In genomic region chr10:31603245-31604087, GRCh38 we compare ENCODE assay signal across 8 cellular contexts.
DNase-seq lines count a peak whose midpoint lies in the region; ATAC-seq and TF ChIP-seq lines count a peak whose summit lies in the region.

No MANE protein-coding gene starts in this region.

- DNase-seq in Ammon's horn (ENCODE audit: low spot score) (peak; percentile 86), GM19240 (ENCODE audit: insufficient read length, low spot score) (peak; percentile 86), NCI-H524 treated with DMSO at 0.1 percent for 48 hours (lab: John Stamatoyannopoulos, UW) (peak; percentile 55), lower lobe of right lung (peak; percentile 98)
- peak; percentile 86 for DNase-seq in activated CD8-positive, alpha-beta T cell treated with anti-CD3 and anti-CD28 coated beads, Interleukin-2, amount 10 ng/mL, durations not matched to agents 7 days and 5 days
- DNase-seq in stimulated activated CD4-positive, alpha-beta T cell treated with anti-CD3 and anti-CD28 coated beads, Interleukin-4, amount 100 ng/mL, for 48 hours (ENCODE audit: low read depth in 2 of 2), result peak; percentile 82 to 92

- H3K4me1 ChIP-seq in ectodermal cell (ENCODE audit: control insufficient read depth, insufficient read depth, low read length), result peaks cover 12% of the 10 kb centered on the region
- peaks cover 20% of the 10 kb centered on the region for H3K4me1 ChIP-seq in lower lobe of right lung

- H3K4me3 ChIP-seq in ectodermal cell (ENCODE audit: insufficient read depth, low read depth, low read length) (peak overlapping the region; percentile 77), lower lobe of right lung (peak overlapping the region; percentile 75)

- no peaks in the 10 kb centered on the region for H3K9me3 ChIP-seq in ectodermal cell (ENCODE audit: control insufficient read depth, low read length)
- no peaks in the 10 kb centered on the region for H3K9me3 ChIP-seq in lower lobe of right lung

- no peaks in the 10 kb centered on the region for H3K36me3 ChIP-seq in ectodermal cell (ENCODE audit: control insufficient read depth, insufficient read depth, low read length)
- no peaks in the 10 kb centered on the region for H3K36me3 ChIP-seq in lower lobe of right lung

- H3K4me1 Mint-ChIP-seq in activated CD8-positive, alpha-beta T cell treated with anti-CD3 and anti-CD28 coated beads, Interleukin-2, amount 10 ng/mL, durations not matched to agents 7 days and 5 days (ENCODE audit: low read depth), result peaks cover 13% of the 10 kb centered on the region

- intact Hi-C loops in lower lobe of right lung (cut with DNase I), result no loop called here

- POLR2A ChIA-PET in activated CD8-positive, alpha-beta T cell treated with anti-CD3 and anti-CD28 coated beads, Interleukin-2, amount 10 ng/mL, durations not matched to agents 7 days and 5 days (lab: Charles Lee), result interaction anchor here (0.6 kb wide), 1 partner anchor 616 kb away, joined by 3 read pairs; no protein-coding TSS in a partner anchor

- no peaks in the 10 kb centered on the region for H3K36me3 Mint-ChIP-seq in activated CD8-positive, alpha-beta T cell treated with anti-CD3 and anti-CD28 coated beads, Interleukin-2, amount 10 ng/mL, durations not matched to agents 7 days and 5 days (ENCODE audit: low read depth)

- ATAC-seq in HG03439 (IDR thresholded peaks at IDR 0.05; ENCODE audit: unreplicated experiment), result peak; percentile 97
- peak; percentile 97 for ATAC-seq in activated CD8-positive, alpha-beta T cell treated with anti-CD3 and anti-CD28 coated beads, Interleukin-2, amount 10 ng/mL, durations not matched to agents 7 days and 5 days
- peak; percentile 98 for ATAC-seq in lower lobe of right lung

- H3K4me3 Mint-ChIP-seq in activated CD8-positive, alpha-beta T cell treated with anti-CD3 and anti-CD28 coated beads, Interleukin-2, amount 10 ng/mL, durations not matched to agents 7 days and 5 days, result peak overlapping the region; percentile 81

- peak overlapping the region; percentile 53 for H3K27ac Mint-ChIP-seq in activated CD8-positive, alpha-beta T cell treated with anti-CD3 and anti-CD28 coated beads, Interleukin-2, amount 10 ng/mL, durations not matched to agents 7 days and 5 days

- H3K27me3 Mint-ChIP-seq in activated CD8-positive, alpha-beta T cell treated with anti-CD3 and anti-CD28 coated beads, Interleukin-2, amount 10 ng/mL, durations not matched to agents 7 days and 5 days (ENCODE audit: low read depth), result peaks cover 9% of the 10 kb centered on the region

- peak overlapping the region; percentile 81 for H3K27ac ChIP-seq in ectodermal cell (ENCODE audit: insufficient read depth, low read depth, low read length, poor library complexity, severe bottlenecking)
- H3K27ac ChIP-seq in lower lobe of right lung, result peak overlapping the region; percentile 84

- H3K27me3 ChIP-seq in ectodermal cell (ENCODE audit: control insufficient read depth, insufficient read depth, low read length, poor library complexity, severe bottlenecking) (no peaks in the 10 kb centered on the region), lower lobe of right lung (ENCODE audit: low read depth) (no peaks in the 10 kb centered on the region)

- WGBS in ectodermal cell, 2 experiments, result 7 to 8% methylated on average over 67 of the region's 67 CpGs

- CTCF ChIA-PET in activated CD8-positive, alpha-beta T cell treated with anti-CD3 and anti-CD28 coated beads, Interleukin-2, amount 10 ng/mL, durations not matched to agents 7 days and 5 days (lab: Charles Lee), result interaction anchor here (1.2 kb wide), 1 partner anchor 9 kb away, joined by 5 read pairs; no protein-coding TSS in a partner anchor

- peak; percentile 8 for TF ChIP-seq CTCF in lower lobe of right lung (IDR thresholded peaks at IDR 0.05)

- no peaks in the 10 kb centered on the region for H3K9me3 Mint-ChIP-seq in activated CD8-positive, alpha-beta T cell treated with anti-CD3 and anti-CD28 coated beads, Interleukin-2, amount 10 ng/mL, durations not matched to agents 7 days and 5 days (ENCODE audit: insufficient read depth)

Comparison
In these comparisons a context has a peak if more than half of its experiments do, and no peak if none do; other contexts are left out.
1. Peak in every context shown above with its lines: DNase-seq, ATAC-seq, H3K4me3 ChIP-seq and H3K27ac ChIP-seq.